Comparison of ENCODE assay signal across 24 cellular contexts in genomic region chr18:9008709-9009635, GRCh38.
"Had no signal": no experiment of that assay in that cellular context is flagged by ENCODE, and none has a peak within 500 bp of the region (broad histone marks: within the 10 kb centered on the region; RNA-seq: fewer than 3 reads in every experiment).

No MANE protein-coding gene starts in this region.

- H3K9me3 Mint-ChIP-seq: activated naive CD4-positive, alpha-beta T cell treated with anti-CD3 and anti-CD28 coated beads, Interleukin-2, amount 50 U/mL, for 24 hours; activated T-helper 1 cell treated with anti-CD3 and anti-CD28 coated beads, Interleukin-12 subunit alpha, Interleukin-12 subunit beta, Interleukin-2, Interleukin-4 antibody, amounts not matched to agents 30 ng/mL and 10 ng/mL and 1 ng/mL, durations not matched to agents 14 hours and 24 hours and 36 hours; dendritic cell treated with granulocyte-macrophage colony-stimulating factor and Interleukin-4, amounts not matched to agents 40 ng/mL and 50 ng/mL, for 4 days; memory B cell; natural killer cell treated with Interleukin-12 subunit alpha and Interleukin-12 subunit beta and Interleukin-15 and Interleukin-18, amount 100 ng/mL, for 72 hours had no signal

- H3K27ac Mint-ChIP-seq: activated CD8-positive, alpha-beta T cell treated with anti-CD3 and anti-CD28 coated beads, Interleukin-2, amount 10 ng/mL, durations not matched to agents 7 days and 5 days; activated naive CD4-positive, alpha-beta T cell treated with anti-CD3 and anti-CD28 coated beads, Interleukin-2, amount 50 U/mL, for 24 hours; activated T-helper 1 cell treated with anti-CD3 and anti-CD28 coated beads, Interleukin-12 subunit alpha, Interleukin-12 subunit beta, Interleukin-2, Interleukin-4 antibody, amounts not matched to agents 30 ng/mL and 10 ng/mL and 1 ng/mL, durations not matched to agents 14 hours and 24 hours and 36 hours; dendritic cell treated with granulocyte-macrophage colony-stimulating factor and Interleukin-4, amounts not matched to agents 40 ng/mL and 50 ng/mL, for 4 days; memory B cell; natural killer cell treated with Interleukin-12 subunit alpha and Interleukin-12 subunit beta and Interleukin-15 and Interleukin-18, amount 100 ng/mL, for 72 hours; T-helper 17 cell had no signal

- H3K36me3 Mint-ChIP-seq: activated naive CD4-positive, alpha-beta T cell treated with anti-CD3 and anti-CD28 coated beads, Interleukin-2, amount 50 U/mL, for 24 hours; memory B cell; natural killer cell treated with Interleukin-12 subunit alpha and Interleukin-12 subunit beta and Interleukin-15 and Interleukin-18, amount 100 ng/mL, for 72 hours had no signal

- H3K9me3 ChIP-seq: body of pancreas, ovary, prostate gland, upper lobe of right lung had no signal

- FAIRE-seq: endometrium, islet of Langerhans had no signal

- H3K4me1 Mint-ChIP-seq: activated naive CD4-positive, alpha-beta T cell treated with anti-CD3 and anti-CD28 coated beads, Interleukin-2, amount 50 U/mL, for 24 hours; memory B cell had no signal

- H3K4me1 ChIP-seq: body of pancreas, prostate gland, upper lobe of right lung had no signal

- H3K4me3 Mint-ChIP-seq: activated CD8-positive, alpha-beta T cell treated with anti-CD3 and anti-CD28 coated beads, Interleukin-2, amount 10 ng/mL, durations not matched to agents 7 days and 5 days; activated naive CD4-positive, alpha-beta T cell treated with anti-CD3 and anti-CD28 coated beads, Interleukin-2, amount 50 U/mL, for 24 hours; activated T-helper 1 cell treated with anti-CD3 and anti-CD28 coated beads, Interleukin-12 subunit alpha, Interleukin-12 subunit beta, Interleukin-2, Interleukin-4 antibody, amounts not matched to agents 30 ng/mL and 10 ng/mL and 1 ng/mL, durations not matched to agents 14 hours and 24 hours and 36 hours; dendritic cell treated with granulocyte-macrophage colony-stimulating factor and Interleukin-4, amounts not matched to agents 40 ng/mL and 50 ng/mL, for 4 days; memory B cell; natural killer cell treated with Interleukin-12 subunit alpha and Interleukin-12 subunit beta and Interleukin-15 and Interleukin-18, amount 100 ng/mL, for 72 hours; T-helper 17 cell had no signal

- H3K27ac ChIP-seq: body of pancreas, ovary, prostate gland, upper lobe of right lung, WERI-Rb-1 had no signal

- DNase-seq: activated CD4-positive, alpha-beta T cell treated with anti-CD3 and anti-CD28 coated beads for 1 hour; activated CD4-positive, alpha-beta T cell treated with anti-CD3 and anti-CD28 coated beads, Interleukin-2, amount 50 U/mL, for 1 hour; activated CD8-positive, alpha-beta T cell treated with anti-CD3 and anti-CD28 coated beads, Interleukin-2, amount 10 ng/mL, durations not matched to agents 7 days and 5 days; activated gamma-delta T cell; anterior cingulate cortex; body of pancreas; caudate nucleus; effector CD4-positive, alpha-beta T cell; foreskin melanocyte; hippocampal formation; ovary; stimulated activated CD4-positive, alpha-beta T cell treated with anti-CD3 and anti-CD28 coated beads, Interleukin-4, amount 100 ng/mL, for 1 hour; stimulated activated naive CD4-positive, alpha-beta T cell treated with Interleukin-2 at 50 U/mL for 16 hours; T-helper 17 cell; upper lobe of right lung; WERI-Rb-1 had no signal

- H3K4me3 ChIP-seq: body of pancreas, ovary, prostate gland, upper lobe of right lung had no signal

- H3K27me3 ChIP-seq: body of pancreas, ovary, upper lobe of right lung had no signal

- ATAC-seq: activated CD8-positive, alpha-beta T cell treated with anti-CD3 and anti-CD28 coated beads, Interleukin-2, amount 10 ng/mL, durations not matched to agents 7 days and 5 days; body of pancreas; natural killer cell treated with Interleukin-12 subunit alpha and Interleukin-12 subunit beta and Interleukin-15 and Interleukin-18, amount 100 ng/mL, for 72 hours; T-helper 17 cell; upper lobe of right lung had no signal

- H3K36me3 ChIP-seq: ovary, prostate gland, upper lobe of right lung, WERI-Rb-1 had no signal
